In genomic region chr14:52840916-52841315, GRCh38 we compare ENCODE assay signal across 12 cellular contexts. TPM values are rescaled to one million over a fixed set of nuclear protein-coding genes. Genes with fewer than 3 reads are reported as not detected.
DNase-seq lines count a peak whose midpoint lies in the region; ATAC-seq, FAIRE-seq and TF ChIP-seq lines count a peak whose summit lies in the region.
"Had no signal": no experiment of that assay in that cellular context is flagged by ENCODE, and none has a peak within 500 bp of the region (broad histone marks: within the 10 kb centered on the region; RNA-seq: fewer than 3 reads in every experiment).

No MANE protein-coding gene starts in this region.

- H3K27ac ChIP-seq in A549 = peak overlapping the region; percentile 44 to 62
- H3K27ac ChIP-seq: BLaER1 had no signal

- DNase-seq in A549 (ENCODE audit: low read depth in 1 of 2, low spot score in 1 of 2) (peak; percentile 33 to 63), HS-27A (ENCODE audit: low read depth) (peak; percentile 48), cardiac fibroblast (ENCODE audit: low read depth in 2 of 2) (peak; percentile 73 to 81), lower leg skin (ENCODE audit: low spot score in 2 of 2) (peak; percentile 32 to 77)
- DNase-seq: activated naive CD4-positive, alpha-beta T cell treated with anti-CD3 and anti-CD28 coated beads, Interleukin-2, amount 10 ng/mL, durations not matched to agents 7 days and 5 days; NCI-H1417 treated with DMSO at 0.1 percent for 48 hours; T-helper 2 cell had no signal

- no peak for TF ChIP-seq POLR2A in A549 (IDR thresholded peaks at IDR 0.05; ENCODE audit: low read length)
- TF ChIP-seq POLR2A in lower leg skin (IDR thresholded peaks at IDR 0.05) = no peak

- H3K4me1 ChIP-seq in A549 = peaks cover 17% of the 10 kb centered on the region

- intact Hi-C loops in lower leg skin (cut with DNase I; ENCODE audit: low total_unique reads) = no loop called here

- TF ChIP-seq EP300 in A549 (IDR thresholded peaks at IDR 0.05) = no peak

- CTCF ChIA-PET in A549 (lab: Yijun Ruan, JAX) = interaction anchor here (0.9 to 2.4 kb wide), 6 partner anchors 8 to 112 kb away, joined by 3 to 11 read pairs (median 4); partner anchors contain the start of gene FERMT2

- no peak for TF ChIP-seq CTCF in A549 (IDR thresholded peaks at IDR 0.05)
- TF ChIP-seq CTCF in cardiac fibroblast (IDR thresholded peaks at IDR 0.05; ENCODE audit: low read depth, low read length) = no peak
- no peak for TF ChIP-seq CTCF in lower leg skin (IDR thresholded peaks at IDR 0.05)

- TF ChIP-seq RAD21 in A549 (conservative IDR thresholded peaks at IDR 0.05 in 1 of 2, IDR thresholded peaks at IDR 0.05 in 1 of 2) = no peak

- POLR2A ChIA-PET in A549 (lab: Yijun Ruan, JAX) = no interaction called here

- ATAC-seq in A549 (peak; percentile 92 to 94), HG03565 (IDR thresholded peaks at IDR 0.05; ENCODE audit: unreplicated experiment) (no peak), GM18498 (IDR thresholded peaks at IDR 0.05; ENCODE audit: unreplicated experiment) (no peak), GM18519 (IDR thresholded peaks at IDR 0.05; ENCODE audit: low FRiP score, unreplicated experiment) (no peak), GM19351 (IDR thresholded peaks at IDR 0.05; ENCODE audit: unreplicated experiment) (no peak)

- FAIRE-seq in A549 (lab: Jason Lieb, UNC) = no peak

- WGBS in A549 (ENCODE audit: missing lambda C conversion rate) = 4% methylated on average over 2 of the region's 2 CpGs
- WGBS in lower leg skin, 2 donors = 48 to 50% methylated on average over 2 of the region's 2 CpGs

- peak overlapping the region; percentile 46 for H3K4me2 ChIP-seq in A549
- H3K4me2 ChIP-seq: BLaER1 had no signal

- no peak overlapping the region for H3K4me3 ChIP-seq in A549
- H3K4me3 ChIP-seq in cardiac fibroblast (replicated peaks in 1 of 2; ENCODE audit: low read depth in 2 of 2, low read length in 2 of 2) = no peak overlapping the region
- H3K4me3 ChIP-seq in lower leg skin (ENCODE audit: low read depth, poor library complexity, severe bottlenecking) = no peak overlapping the region
- H3K4me3 ChIP-seq: BLaER1 had no signal

- no peaks in the 10 kb centered on the region for H3K9me3 ChIP-seq in A549
- H3K9me3 ChIP-seq: BLaER1 had no signal

TF ChIP-seq in A549, 52 proteins besides CTCF, POLR2A, EP300 and RAD21:
- TF ChIP-seq ZNF302 (CRISPR knock-in tag; IDR thresholded peaks at IDR 0.05) = no peak
- TF ChIP-seq MAX (IDR thresholded peaks at IDR 0.05) = peak; percentile 55
TF ChIP-seq in A549: peak in this region for 1.

RNA-seq across cellular contexts. Expression of gene GNPNAT1, which starts 49.5 kb away (rescaled TPM):
- polyA plus RNA-seq in A549 (2011; rRNA removed) = 56.9 and 74.3 TPM in 2 replicates
- 17.4 and 20.2 TPM in 2 replicates for polyA plus RNA-seq in A549 (2012; cell fraction: cytosol; rRNA removed)
- polyA plus RNA-seq in A549 (2012; cell fraction: nucleus; rRNA removed) = 6.9 and 12.3 TPM in 2 replicates
- 47.4 to 49.5 TPM (median 48.6 TPM) in 3 replicates for polyA plus RNA-seq in A549 (2017; fragmentation: RNase III; extraction: RNeasy Plus Mini Kit Qiagen cat#74134 plus additional on column Dnase treatment)
- 25.9 and 29.4 TPM in 2 replicates for polyA minus RNA-seq in A549 (2011; rRNA and poly(A)+ RNA removed)
- total RNA-seq in lower leg skin = 1 to 10 TPM; 6.4 to 9.1 (median 7.7) TPM

Comparison
In these comparisons a context has a peak if more than half of its experiments do, and no peak if none do; other contexts are left out.
1. ATAC-seq: peak in A549 (2 of 2); none in HG03565 (single experiment), GM18498 (single experiment), GM18519 (single experiment) and GM19351 (single experiment).
2. Peak in every context shown above with its lines, with median percentiles within 50 percentile points of each other: DNase-seq.